ENCODE assay signal across 5 cellular contexts in genomic region chrX:116141270-116141669, GRCh38. TPM values are rescaled to one million over a fixed set of nuclear protein-coding genes. Genes with fewer than 3 reads are reported as not detected.
"Had no signal": no experiment of that assay in that cellular context is flagged by ENCODE, and none has a peak within 500 bp of the region (broad histone marks: within the 10 kb centered on the region; RNA-seq: fewer than 3 reads in every experiment).

No MANE protein-coding gene starts in this region.

RNA-seq across cellular contexts. Expression of gene AGTR2, which starts 29.3 kb away (rescaled TPM):
- total RNA-seq: HepG2, HT-29, HT1080, IMR-90, K562 had no signal
